Comparison of ENCODE assay signal across 7 cellular contexts in genomic region chr3:101676219-101676764, GRCh38. TPM values are rescaled to one million over a fixed set of nuclear protein-coding genes. Genes with fewer than 3 reads are reported as not detected.
A peak's percentile ranks its signal among the peaks of the same experiment; 100 is the strongest.
DNase-seq lines count a peak whose midpoint lies in the region; ATAC-seq lines count a peak whose summit lies in the region.

No MANE protein-coding gene starts in this region.

- no peaks in the 10 kb centered on the region for H3K27me3 Mint-ChIP-seq in T-helper 17 cell

- no peaks in the 10 kb centered on the region for H3K9me3 ChIP-seq in T-helper 17 cell (ENCODE audit: control insufficient read depth, low read length, poor library complexity, severe bottlenecking)

- peak; percentile 94 to 97 (median 96) for DNase-seq in T-helper 17 cell
- DNase-seq in caudate nucleus (lab: John Stamatoyannopoulos, UW), result no peak
- peak; percentile 96 to 97 for DNase-seq in left colon
- peak; percentile 90 for DNase-seq in stimulated activated CD4-positive, alpha-beta T cell treated with anti-CD3 and anti-CD28 coated beads, Interleukin-2, amount 100 ng/mL, for 4 hours (ENCODE audit: low read depth)
- DNase-seq in kidney glomerular epithelial cell (lab: John Stamatoyannopoulos, UW), result no peak

- H3K4me1 Mint-ChIP-seq in T-helper 17 cell, result peaks cover 41% of the 10 kb centered on the region

- peak overlapping the region; percentile 98 for H3K27ac Mint-ChIP-seq in T-helper 17 cell

- H3K27ac ChIP-seq in caudate nucleus (ENCODE audit: low read depth, low read length), result peak overlapping the region; percentile 95

- ATAC-seq in GM18870 (IDR thresholded peaks at IDR 0.05; ENCODE audit: unreplicated experiment) (peak; percentile 64), HG03097 (IDR thresholded peaks at IDR 0.05; ENCODE audit: low FRiP score, unreplicated experiment) (peak; percentile 83), T-helper 17 cell (peak; percentile 90), left colon (peak; percentile 91)

- H3K36me3 Mint-ChIP-seq in T-helper 17 cell (ENCODE audit: low read depth), result peaks cover 2% of the 10 kb centered on the region

- intact Hi-C loops in left colon (cut with DNase I, micrococcal nuclease), result loop anchor here in 1 of 2 donors (10.0 kb wide), 1 partner anchor 101 kb away; the partner anchor contains the start of gene PCNP

- peak overlapping the region; percentile 97 for H3K4me3 Mint-ChIP-seq in T-helper 17 cell

RNA-seq across cellular contexts. Expression of gene ZBTB11, which starts 0.6 kb away (rescaled TPM):
- 10 to 100 TPM; 65.2 to 77.2 TPM for total RNA-seq in T-helper 17 cell
- total RNA-seq in left colon, result 10 to 100 TPM; 11.5 to 13.2 TPM

RNA-seq across cellular contexts. Expression of gene RPL24, which starts 10.2 kb away (rescaled TPM):
- total RNA-seq in T-helper 17 cell (1,000 to 10,000 TPM; 1,360 to 1,402 TPM), left colon (100 to 1,000 TPM; 718 to 735 TPM)

RNA-seq across cellular contexts. Expression of gene CEP97, which starts 48.1 kb away (rescaled TPM):
- total RNA-seq in T-helper 17 cell (10 to 100 TPM; 10.4 to 11.1 TPM), left colon (1 to 10 TPM; 4.3 to 5.1 TPM)

Comparison
In these comparisons a context has a peak if more than half of its experiments do, and no peak if none do; other contexts are left out.
1. DNase-seq: peak in T-helper 17 cell (3 of 3), left colon (2 of 2) and stimulated activated CD4-positive, alpha-beta T cell treated with anti-CD3 and anti-CD28 coated beads, Interleukin-2, amount 100 ng/mL, for 4 hours (single experiment); none in caudate nucleus (0 of 61) and kidney glomerular epithelial cell (single experiment).
2. RNA of gene ZBTB11, which starts 0.6 kb away (total RNA-seq): 65.2 to 77.2 TPM in T-helper 17 cell; 11.5 to 13.2 TPM in left colon; every median in the first group is over 4 times any median in the second.
3. Peak in every context shown above with its lines, with median percentiles within 50 percentile points of each other: ATAC-seq.